ENCODE assay signal across 32 cellular contexts in the genomic region with DNA sequence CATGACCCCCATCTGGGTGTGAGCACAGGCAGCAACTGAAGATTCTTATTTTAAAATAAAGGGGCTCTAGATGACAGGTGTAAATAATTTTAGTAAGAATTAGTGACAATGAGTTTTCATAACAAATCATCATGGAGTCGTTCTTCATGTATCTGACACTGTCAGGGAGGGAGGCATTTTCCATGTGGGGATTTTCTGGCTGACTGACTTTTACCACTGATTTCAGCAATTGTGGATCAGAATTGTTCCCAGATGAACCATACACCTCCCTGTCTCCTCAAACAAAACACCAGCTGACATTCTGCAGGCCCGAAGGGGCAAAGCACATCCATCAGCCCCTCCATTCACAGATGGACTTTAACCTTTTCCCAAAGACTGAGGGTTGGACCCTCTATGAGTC. TPM values are rescaled to one million over a fixed set of nuclear protein-coding genes. Genes with fewer than 3 reads are reported as not detected.
"Had no signal": no experiment of that assay in that cellular context is flagged by ENCODE, and none has a peak within 500 bp of the region (broad histone marks: within the 10 kb centered on the region; RNA-seq: fewer than 3 reads in every experiment).

No MANE protein-coding gene starts in this region.

- H3K9me3 Mint-ChIP-seq: activated CD8-positive, alpha-beta T cell treated with anti-CD3 and anti-CD28 coated beads for 36 hours had no signal

- H3K4me1 Mint-ChIP-seq: activated B cell treated with CpG ODN at 0.5 μM for 24 hours; activated T-helper 17 cell treated with anti-CD3 and anti-CD28 coated beads, Interleukin-2, amount 50 U/mL, for 72 hours; central memory CD8-positive, alpha-beta T cell; endodermal cell; T-helper 17 cell had no signal

- DNase-seq: activated B cell treated with CpG ODN at 0.5 μM for 24 hours; activated CD4-positive, alpha-beta T cell treated with anti-CD3 and anti-CD28 coated beads for 48 hours; activated CD4-positive, alpha-beta T cell treated with anti-CD3 and anti-CD28 coated beads, Interleukin-2, amount 50 U/mL, for 1 hour; activated CD4-positive, alpha-beta T cell treated with anti-CD3 and anti-CD28 coated beads, Interleukin-2, amount 50 U/mL, for 48 hours; activated CD8-positive, alpha-beta memory T cell treated with anti-CD3 and anti-CD28 coated beads for 24 hours; activated CD8-positive, alpha-beta T cell treated with anti-CD3 and anti-CD28 coated beads for 36 hours; activated effector memory CD4-positive, alpha-beta T cell treated with Interleukin-2 at 50 U/mL for 16 hours; activated gamma-delta T cell treated with Interleukin-2 at 50 U/mL for 16 hours; activated naive CD4-positive, alpha-beta T cell treated with anti-CD3 and anti-CD28 coated beads, Interleukin-2, amount 50 U/mL, for 16 hours; activated naive CD4-positive, alpha-beta T cell treated with Interleukin-2 at 50 U/mL for 16 hours; activated T-cell treated with anti-CD3 and anti-CD28 coated beads, Interleukin-2, amount 50 U/mL, for 4 hours; amniotic stem cell; anterior cingulate cortex; brain microvascular endothelial cell; colonic mucosa; effector memory CD4-positive, alpha-beta T cell; endodermal cell; erythroblast; foreskin keratinocyte; gastrocnemius medialis; glutamatergic neuron; heart left ventricle; T-helper 1 cell; T-helper 17 cell; T1000 had no signal

- H3K4me3 Mint-ChIP-seq: activated B cell treated with CpG ODN at 0.5 μM for 24 hours; activated CD8-positive, alpha-beta T cell treated with anti-CD3 and anti-CD28 coated beads for 36 hours; activated naive CD8-positive, alpha-beta T cell; activated T-cell treated with anti-CD3 and anti-CD28 coated beads, Interleukin-2, amount 50 U/mL, for 4 hours; activated T-helper 17 cell treated with anti-CD3 and anti-CD28 coated beads, Interleukin-2, amount 50 U/mL, for 72 hours; central memory CD8-positive, alpha-beta T cell; endodermal cell; T-helper 17 cell; T-helper 2 cell treated with Interferon-gamma antibody and Interleukin-4, amounts not matched to agents 5 μg/mL and 100 μg/mL, for 36 hours had no signal

- H3K36me3 Mint-ChIP-seq: activated naive CD8-positive, alpha-beta T cell had no signal

- ATAC-seq: activated CD4-positive, CD25-positive, alpha-beta regulatory T cell treated with anti-CD3 and anti-CD28 coated beads, Interleukin-2, amount 50 U/mL, for 24 hours; activated CD8-positive, alpha-beta T cell treated with anti-CD3 and anti-CD28 coated beads for 36 hours; activated T-cell treated with anti-CD3 and anti-CD28 coated beads, Interleukin-2, amount 50 U/mL, for 4 hours; activated T-helper 17 cell treated with anti-CD3 and anti-CD28 coated beads, Interleukin-2, amount 50 U/mL, for 72 hours; foreskin keratinocyte; gastrocnemius medialis; heart left ventricle; T-helper 17 cell had no signal

- H3K27ac Mint-ChIP-seq: activated B cell treated with CpG ODN at 0.5 μM for 24 hours; activated CD8-positive, alpha-beta T cell treated with anti-CD3 and anti-CD28 coated beads for 36 hours; activated naive CD8-positive, alpha-beta T cell; activated T-helper 17 cell treated with anti-CD3 and anti-CD28 coated beads, Interleukin-2, amount 50 U/mL, for 72 hours; endodermal cell; T-helper 17 cell; T-helper 2 cell treated with Interferon-gamma antibody and Interleukin-4, amounts not matched to agents 5 μg/mL and 100 μg/mL, for 36 hours had no signal

RNA-seq across cellular contexts. Expression of gene LOXHD1, which starts 43.0 kb away (rescaled TPM):
- total RNA-seq: activated B cell treated with CpG ODN at 0.5 μM for 24 hours; activated T-cell treated with anti-CD3 and anti-CD28 coated beads, Interleukin-2, amount 50 U/mL, for 4 hours; activated T-helper 17 cell treated with anti-CD3 and anti-CD28 coated beads, Interleukin-2, amount 50 U/mL, for 72 hours; astrocyte; bronchial epithelial cell; colonic mucosa; foreskin keratinocyte had no signal

RNA-seq across cellular contexts. Expression of gene ST8SIA5, which starts 56.8 kb away (rescaled TPM):
- total RNA-seq: activated B cell treated with CpG ODN at 0.5 μM for 24 hours; activated CD8-positive, alpha-beta T cell treated with anti-CD3 and anti-CD28 coated beads for 36 hours; bronchial epithelial cell; foreskin keratinocyte had no signal
